Comparison of ENCODE assay signal across 1 cellular context in genomic region chr18:9866627-9867453, GRCh38.
TF ChIP-seq lines count a peak whose summit lies in the region.

No MANE protein-coding gene starts in this region.

TF ChIP-seq in IMR-90, 13 proteins besides CTCF, POLR2A, EP300 and RAD21:
- no peak for TF ChIP-seq RFX5 (IDR thresholded peaks at IDR 0.05; ENCODE audit: low read depth, low read length)
- TF ChIP-seq MXI1 (IDR thresholded peaks at IDR 0.05; ENCODE audit: borderline replicate concordance, low read depth, low read length): no peak
- no peak for TF ChIP-seq CHD1 (IDR thresholded peaks at IDR 0.05; ENCODE audit: low read depth, low read length)
